ENCODE assay signal across 18 cellular contexts in genomic region chr10:1363466-1364121, GRCh38.
DNase-seq lines count a peak whose midpoint lies in the region; ATAC-seq, FAIRE-seq and TF ChIP-seq lines count a peak whose summit lies in the region.
"Had no signal": no experiment of that assay in that cellular context is flagged by ENCODE, and none has a peak within 500 bp of the region (broad histone marks: within the 10 kb centered on the region; RNA-seq: fewer than 3 reads in every experiment).

No MANE protein-coding gene starts in this region.

- WGBS in spleen, 5 donors, result 54 to 88% (median 59%) methylated on average over 45 to 61 of the region's 61 CpGs

- DNase-seq in D341Med (ENCODE audit: low spot score) (peak; percentile 25), RWPE2 (ENCODE audit: low spot score) (no peak), keratinocyte (ENCODE audit: low read depth, low spot score) (no peak), spleen (peak; percentile 63), Karpas-422 (no peak), GF-D8 (lab: John Stamatoyannopoulos, UW) (no peak), breast epithelium (ENCODE audit: low spot score in 2 of 2) (no peak)
- DNase-seq: COR-L47, EL, H9, IMR-90, Kasumi-1, MM.1S, NCI-H1092 treated with DMSO at 0.1 percent for 48 hours, NCI-H2081 treated with DMSO at 0.1 percent for 48 hours, NCI-H510A treated with DMSO at 0.1 percent for 48 hours, NCI-H82, PC-9 had no signal

- no peak overlapping the region for H3K4me3 ChIP-seq in RWPE2 (ENCODE audit: severe bottlenecking)
- H3K4me3 ChIP-seq in keratinocyte (ENCODE audit: control insufficient read depth in 2 of 3, extremely low read depth in 1 of 3, insufficient read depth in 2 of 3, low read depth in 1 of 3, low read length in 3 of 3), result no peak overlapping the region
- no peak overlapping the region for H3K4me3 ChIP-seq in spleen
- no peak overlapping the region for H3K4me3 ChIP-seq in Karpas-422 (ENCODE audit: low read length)
- no peak overlapping the region for H3K4me3 ChIP-seq in breast epithelium
- H3K4me3 ChIP-seq: PC-9 had no signal

- H3K27ac ChIP-seq in RWPE2 (ENCODE audit: poor library complexity, severe bottlenecking) (peak overlapping the region; percentile 62), keratinocyte (ENCODE audit: control insufficient read depth, insufficient read depth, low read length) (peak overlapping the region; percentile 69), spleen (no peak overlapping the region), Karpas-422 (ENCODE audit: low read length) (no peak overlapping the region), breast epithelium (no peak overlapping the region)
- H3K27ac ChIP-seq: PC-9 had no signal

- H3K9ac ChIP-seq in keratinocyte (ENCODE audit: control insufficient read depth, extremely low read depth, insufficient read depth, low read length) (no peak overlapping the region), Karpas-422 (ENCODE audit: low read length) (no peak overlapping the region)

- H4K20me1 ChIP-seq in keratinocyte (ENCODE audit: control insufficient read depth, extremely low read depth, insufficient read depth, low read length), result no peaks in the 10 kb centered on the region
- H4K20me1 ChIP-seq in Karpas-422 (ENCODE audit: insufficient read depth, low read depth, low read length), result no peaks in the 10 kb centered on the region

- TF ChIP-seq POLR2A in spleen (IDR thresholded peaks at IDR 0.05) (no peak), breast epithelium (IDR thresholded peaks at IDR 0.05) (no peak)

- no peaks in the 10 kb centered on the region for H3K36me3 ChIP-seq in RWPE2 (ENCODE audit: low read depth)
- no peaks in the 10 kb centered on the region for H3K36me3 ChIP-seq in keratinocyte (ENCODE audit: control insufficient read depth in 2 of 2, extremely low read depth in 1 of 2, insufficient read depth in 2 of 2, low read length in 2 of 2)
- no peaks in the 10 kb centered on the region for H3K36me3 ChIP-seq in spleen
- no peaks in the 10 kb centered on the region for H3K36me3 ChIP-seq in Karpas-422 (ENCODE audit: insufficient read depth, low read length)
- H3K36me3 ChIP-seq in breast epithelium, result no peaks in the 10 kb centered on the region

- no peak for FAIRE-seq in keratinocyte (lab: Jason Lieb, UNC)

- H3K27me3 ChIP-seq in RWPE2 (ENCODE audit: insufficient read depth, poor library complexity, severe bottlenecking), result no peaks in the 10 kb centered on the region
- H3K27me3 ChIP-seq in keratinocyte (ENCODE audit: control insufficient read depth, extremely low read depth, insufficient read depth, low read length), result no peaks in the 10 kb centered on the region
- peaks cover 0 to 52% (median 13%) of the 10 kb centered on the region in 7 donors for H3K27me3 ChIP-seq in spleen (replicated peaks in 1 of 7)
- H3K27me3 ChIP-seq in Karpas-422 (ENCODE audit: low read length), result no peaks in the 10 kb centered on the region
- H3K27me3 ChIP-seq in breast epithelium, result peaks cover 0 to 33% of the 10 kb centered on the region in 2 donors

- TF ChIP-seq CTCF in RWPE2 (IDR thresholded peaks at IDR 0.05; ENCODE audit: poor library complexity, severe bottlenecking) (no peak), keratinocyte (optimal IDR thresholded peaks at IDR 0.05 in 1 of 3, IDR thresholded peaks at IDR 0.05 in 1 of 3, conservative IDR thresholded peaks at IDR 0.05 in 1 of 3; ENCODE audit: extremely low read depth in 1 of 3, insufficient read depth in 2 of 3, low read length in 3 of 3) (no peak), spleen (IDR thresholded peaks at IDR 0.05 in 8 of 11, conservative IDR thresholded peaks at IDR 0.05 in 3 of 11) (no peak), breast epithelium (IDR thresholded peaks at IDR 0.05) (no peak)

- H3K4me2 ChIP-seq in keratinocyte (ENCODE audit: control insufficient read depth, extremely low read depth, insufficient read depth, low read depth, low read length) (no peak overlapping the region), Karpas-422 (ENCODE audit: low read depth, low read length, poor library complexity, severe bottlenecking) (no peak overlapping the region)
- H3K4me2 ChIP-seq: PC-9 had no signal

- H3K4me1 ChIP-seq in RWPE2 (ENCODE audit: insufficient read depth, poor library complexity, severe bottlenecking), result peaks cover 45% of the 10 kb centered on the region
- H3K4me1 ChIP-seq in keratinocyte (ENCODE audit: control insufficient read depth, extremely low read depth, insufficient read depth, low read length), result peaks cover 29% of the 10 kb centered on the region
- peaks cover 0 to 14% (median 0%) of the 10 kb centered on the region in 6 donors for H3K4me1 ChIP-seq in spleen
- peaks cover 14% of the 10 kb centered on the region for H3K4me1 ChIP-seq in Karpas-422 (ENCODE audit: low read length)
- no peaks in the 10 kb centered on the region for H3K4me1 ChIP-seq in breast epithelium

- no peaks in the 10 kb centered on the region for H3K9me3 ChIP-seq in RWPE2 (ENCODE audit: severe bottlenecking)
- H3K9me3 ChIP-seq in keratinocyte (ENCODE audit: control insufficient read depth, low read depth, low read length), result peaks cover 3% of the 10 kb centered on the region
- H3K9me3 ChIP-seq in spleen, result no peaks in the 10 kb centered on the region
- no peaks in the 10 kb centered on the region for H3K9me3 ChIP-seq in Karpas-422 (ENCODE audit: low read length)
- peaks cover 0 to 5% of the 10 kb centered on the region in 2 donors for H3K9me3 ChIP-seq in breast epithelium

- H3K9me1 ChIP-seq in keratinocyte (ENCODE audit: control insufficient read depth, extremely low read depth, insufficient read depth, low read length), result no peaks in the 10 kb centered on the region

- no peaks in the 10 kb centered on the region for H3K9me2 ChIP-seq in Karpas-422 (replicated peaks; ENCODE audit: insufficient read depth, low read length)

- intact Hi-C loops in spleen (cut with DNase I; ENCODE audit: low total_unique reads), result no loop called here
- intact Hi-C loops in breast epithelium (cut with DNase I; ENCODE audit: low total_unique reads), result no loop called here

- no peaks in the 10 kb centered on the region for H3K79me2 ChIP-seq in keratinocyte (ENCODE audit: control insufficient read depth, insufficient read depth, low read length)
- H3K79me2 ChIP-seq in Karpas-422 (ENCODE audit: low read length), result no peaks in the 10 kb centered on the region

- dilution Hi-C loops in keratinocyte (cut with MboI; ENCODE audit: extremely low pct_ligation_motif_present, low sequenced_read_pairs), result no loop called here

- no peak overlapping the region for H2AFZ ChIP-seq in keratinocyte (ENCODE audit: control insufficient read depth, low read length)
- no peak overlapping the region for H2AFZ ChIP-seq in Karpas-422 (ENCODE audit: low read length)
- H2AFZ ChIP-seq: PC-9 had no signal

- no peak for ATAC-seq in RWPE2 (ENCODE audit: low read depth)

Comparison
In these comparisons a context has a peak if more than half of its experiments do, and no peak if none do; other contexts are left out.
1. DNase-seq: peak in D341Med (single experiment) and spleen (single experiment); none in RWPE2 (single experiment), keratinocyte (single experiment), Karpas-422 (single experiment), GF-D8 (single experiment) and breast epithelium (0 of 2).
2. H3K27ac ChIP-seq: peak in RWPE2 (single experiment) and keratinocyte (single experiment); none in spleen (0 of 8), Karpas-422 (single experiment) and breast epithelium (0 of 2).